11 cellular contexts compared by ENCODE assay signal in genomic region chr2:178155524-178155923, GRCh38.
"Had no signal": no experiment of that assay in that cellular context is flagged by ENCODE, and none has a peak within 500 bp of the region (broad histone marks: within the 10 kb centered on the region; RNA-seq: fewer than 3 reads in every experiment).

No MANE protein-coding gene starts in this region.

- H3K27ac ChIP-seq: GM23248 had no signal

- H3K4me3 ChIP-seq: GM23248, GM23338, HAP-1 had no signal

- FAIRE-seq: H1, H54 had no signal

- H3K27ac Mint-ChIP-seq: GM23338, H9, HFFc6 had no signal

- H3K4me2 ChIP-seq: GM23338 had no signal

- ATAC-seq: GM23338, HCT116 had no signal

- DNase-seq: GM23248, GOT3, H7, H9, HCEC 1CT, HFFc6 had no signal

- H3K4me3 Mint-ChIP-seq: GM23338, H9, HFFc6 had no signal

- H3K9ac ChIP-seq: GM23248 had no signal

- H3K36me3 ChIP-seq: HAP-1 had no signal

- H2AFZ ChIP-seq: GM23248, GM23338 had no signal

- H3K4me1 Mint-ChIP-seq: GM23338, H9 had no signal
